10 cellular contexts compared by ENCODE assay signal in genomic region chr22:30238661-30239420, GRCh38. TPM values are rescaled to one million over a fixed set of nuclear protein-coding genes. Genes with fewer than 3 reads are reported as not detected.
DNase-seq lines count a peak whose midpoint lies in the region; ATAC-seq and TF ChIP-seq lines count a peak whose summit lies in the region.
"Had no signal": no experiment of that assay in that cellular context is flagged by ENCODE, and none has a peak within 500 bp of the region (broad histone marks: within the 10 kb centered on the region; RNA-seq: fewer than 3 reads in every experiment).

No MANE protein-coding gene starts in this region.

- H3K18ac ChIP-seq in IMR-90 (ENCODE audit: low read depth, low read length) (peak overlapping the region; percentile 14), mesendoderm (ENCODE audit: low read length) (no peak overlapping the region)

- H2AK9ac ChIP-seq in IMR-90 (replicated peaks; ENCODE audit: low read depth, low read length, poor library complexity) = peak overlapping the region; percentile 72

- in situ Hi-C loops in IMR-90 (cut with MboI; ENCODE audit: low sequenced_read_pairs) = no loop called here

- peak overlapping the region; percentile 57 for H3K4ac ChIP-seq in IMR-90 (ENCODE audit: low read depth, low read length)
- H3K4ac ChIP-seq in mesendoderm (ENCODE audit: low read depth, low read length) = no peak overlapping the region

- H3K27ac ChIP-seq in BLaER1 = no peak overlapping the region
- H3K27ac ChIP-seq in IMR-90 (ENCODE audit: insufficient read depth, low read length) = peak overlapping the region; percentile 40
- H3K27ac ChIP-seq in mesendoderm (ENCODE audit: low read depth, low read length) = no peak overlapping the region
- H3K27ac ChIP-seq: pancreas had no signal

- H3K79me2 ChIP-seq in mesendoderm (ENCODE audit: control insufficient read depth, insufficient read depth, low read length) = no peaks in the 10 kb centered on the region

- H3K36me3 ChIP-seq in BLaER1 = no peaks in the 10 kb centered on the region
- peaks cover 35% of the 10 kb centered on the region for H3K36me3 ChIP-seq in IMR-90 (ENCODE audit: control insufficient read depth, insufficient read depth, low read length)
- no peaks in the 10 kb centered on the region for H3K36me3 ChIP-seq in mesendoderm (ENCODE audit: control insufficient read depth, insufficient read depth, low read length)
- H3K36me3 ChIP-seq: pancreas had no signal

- H3K4me3 ChIP-seq in BLaER1 (no peak overlapping the region), IMR-90 (ENCODE audit: insufficient read depth, low read depth, low read length) (no peak overlapping the region), mesendoderm (ENCODE audit: low read length) (no peak overlapping the region), lower leg skin (ENCODE audit: low read depth, poor library complexity, severe bottlenecking) (no peak overlapping the region)
- H3K4me3 ChIP-seq: pancreas had no signal

- H2BK5ac ChIP-seq in IMR-90 (ENCODE audit: low read depth, low read length, poor library complexity, severe bottlenecking) = peak overlapping the region; percentile 22
- no peak overlapping the region for H2BK5ac ChIP-seq in mesendoderm (ENCODE audit: low read length)

- H2AK5ac ChIP-seq in IMR-90 (ENCODE audit: low read depth, low read length) = peak overlapping the region; percentile 94
- H2AK5ac ChIP-seq in mesendoderm (ENCODE audit: low read length) = no peak overlapping the region

- H3K56ac ChIP-seq in IMR-90 (ENCODE audit: extremely low read depth, insufficient read depth, low read length) (no peak overlapping the region; the same call in 1 of the 2 replicates), mesendoderm (ENCODE audit: low read length) (peak overlapping the region; percentile 53)

- H2BK20ac ChIP-seq in IMR-90 (ENCODE audit: low read depth, low read length) = peak overlapping the region; percentile 50; the same call in 1 of the 2 replicates

- intact Hi-C loops in IMR-90 (cut with micrococcal nuclease) = loop anchor here (2.0 to 5.0 kb wide), 2 partner anchors 26 to 42 kb away; no protein-coding TSS in a partner anchor
- intact Hi-C loops in lower leg skin (cut with DNase I; ENCODE audit: low total_unique reads) = no loop called here

- H3K9me3 ChIP-seq in BLaER1 (no peaks in the 10 kb centered on the region), IMR-90 (ENCODE audit: control insufficient read depth, insufficient read depth, low read length) (no peaks in the 10 kb centered on the region)
- H3K9me3 ChIP-seq: pancreas had no signal

- H3K4me1 ChIP-seq in BLaER1 (peaks cover 55% of the 10 kb centered on the region), IMR-90 (ENCODE audit: control insufficient read depth, insufficient read depth, low read length) (peaks cover 63% of the 10 kb centered on the region), mesendoderm (ENCODE audit: control insufficient read depth, low read depth, low read length) (peaks cover 11% of the 10 kb centered on the region)

- H4K91ac ChIP-seq in IMR-90 (ENCODE audit: insufficient read depth, low read depth, low read length) = peak overlapping the region; percentile 90

- peak; percentile 53 for ATAC-seq in IMR-90 (ENCODE audit: low read depth)
- no peak for ATAC-seq in HG03469 (IDR thresholded peaks at IDR 0.05; ENCODE audit: unreplicated experiment)

- peak overlapping the region; percentile 10 for H2AFZ ChIP-seq in IMR-90 (replicated peaks; ENCODE audit: low read length, poor library complexity)

- dilution Hi-C loops in IMR-90 (cut with HindIII; ENCODE audit: low sequenced_read_pairs, unreplicated experiment) = no loop called here

- peak overlapping the region; percentile 76 for H2BK120ac ChIP-seq in IMR-90 (ENCODE audit: low read depth, low read length)
- no peak overlapping the region for H2BK120ac ChIP-seq in mesendoderm (ENCODE audit: low read depth, low read length)

- H3K27ac Mint-ChIP-seq in brain = peak overlapping the region in 3 of 5 experiments; percentile 77 to 84 (median 80)

- peaks cover 0 to 7% (median 0%) of the 10 kb centered on the region in 5 experiments for H3K9me3 Mint-ChIP-seq in brain

- H3K23ac ChIP-seq in IMR-90 (ENCODE audit: low read depth, low read length) = no peak overlapping the region
- H3K23ac ChIP-seq in mesendoderm (ENCODE audit: low read length) = no peak overlapping the region

- H3K14ac ChIP-seq in IMR-90 (replicated peaks; ENCODE audit: low read depth, low read length) = no peak overlapping the region; the same call in 1 of the 2 replicates

- H3K27me3 Mint-ChIP-seq in brain = peaks cover 2% of the 10 kb centered on the region

- H2BK15ac ChIP-seq in IMR-90 (ENCODE audit: low read depth, low read length) (peak overlapping the region; percentile 83; the same call in 2 of the 3 replicates), mesendoderm (replicated peaks; ENCODE audit: low read depth) (no peak overlapping the region)

- DNase-seq in IMR-90 (peak; percentile 87), mesendoderm (peak; percentile 60), NCI-H2107 (lab: John Stamatoyannopoulos, UW) (no peak), lower leg skin (ENCODE audit: low spot score in 2 of 2) (no peak)
- no peak for DNase-seq in stimulated activated CD8-positive, alpha-beta memory T cell treated with anti-CD3 and anti-CD28 coated beads, Interleukin-4, amount 100 ng/mL, for 48 hours
- DNase-seq: NCI-H2081, pancreas had no signal

- TF ChIP-seq CTCF in IMR-90 (conservative IDR thresholded peaks at IDR 0.05; ENCODE audit: low read depth, low read length) (no peak), brain (conservative IDR thresholded peaks at IDR 0.05) (no peak), lower leg skin (IDR thresholded peaks at IDR 0.05) (no peak)

- peaks cover 16 to 34% of the 10 kb centered on the region in 2 experiments for H3K79me1 ChIP-seq in IMR-90 (ENCODE audit: low read depth in 1 of 2, low read length in 2 of 2)
- no peaks in the 10 kb centered on the region for H3K79me1 ChIP-seq in mesendoderm (ENCODE audit: low read length)

- H3K27me3 ChIP-seq in BLaER1 (no peaks in the 10 kb centered on the region), IMR-90 (ENCODE audit: control insufficient read depth, insufficient read depth, low read length) (no peaks in the 10 kb centered on the region), mesendoderm (ENCODE audit: insufficient read depth, low read length, poor library complexity) (no peaks in the 10 kb centered on the region)
- H3K27me3 ChIP-seq: pancreas had no signal

- POLR2A ChIA-PET in IMR-90 (lab: Charles Lee; ENCODE audit: unreplicated experiment) = interaction anchor here (0.6 to 1.1 kb wide), 2 partner anchors 14 to 29 kb away, joined by 3 to 18 read pairs; no protein-coding TSS in a partner anchor

- no peak for TF ChIP-seq RAD21 in IMR-90 (IDR thresholded peaks at IDR 0.05; ENCODE audit: low read length)

- peaks cover 21% of the 10 kb centered on the region for H3K9me1 ChIP-seq in IMR-90 (ENCODE audit: insufficient read depth, low read length)

- H3K9ac ChIP-seq in BLaER1 = no peak overlapping the region
- no peak overlapping the region for H3K9ac ChIP-seq in IMR-90 (ENCODE audit: low read depth, low read length)
- H3K9ac ChIP-seq in mesendoderm (ENCODE audit: low read length) = no peak overlapping the region

- peak overlapping the region in 1 of 5 experiments; percentile 23 for H3K4me3 Mint-ChIP-seq in brain

- BruUV-seq in IMR-90 (replicated peaks; lab: Mats Ljungman, UMichigan) = no TSS peak

- WGBS in IMR-90 (ENCODE audit: extremely low coverage in 2 of 2, insufficient read length in 1 of 2), 2 experiments = 50% methylated on average over 10 of the region's 26 CpGs; no CpG with 5 or more reads in 1 of the 2 experiments
- WGBS in mesendoderm (ENCODE audit: extremely low coverage, insufficient coverage, low lambda C conversion rate) = no CpG with 5 or more reads among the region's 26 CpGs
- WGBS in lower leg skin, 2 donors = 61 to 64% methylated on average over 21 to 25 of the region's 26 CpGs

- H4K5ac ChIP-seq in IMR-90 (ENCODE audit: low read depth, low read length) (peak overlapping the region; percentile 43), mesendoderm (ENCODE audit: low read length) (no peak overlapping the region)

- TF ChIP-seq POLR2A in IMR-90 (IDR thresholded peaks at IDR 0.05; ENCODE audit: low read depth, low read length) (peak; percentile 64), lower leg skin (IDR thresholded peaks at IDR 0.05) (no peak)

- H4K8ac ChIP-seq in IMR-90 (ENCODE audit: low read depth in 2 of 2, low read length in 2 of 2) = peak overlapping the region; percentile 69 to 99
- H4K8ac ChIP-seq in mesendoderm (ENCODE audit: low read depth, low read length) = no peak overlapping the region

- H3K4me2 ChIP-seq in BLaER1 = peak overlapping the region; percentile 79
- H3K4me2 ChIP-seq in IMR-90 (ENCODE audit: low read depth, low read length) = peak overlapping the region; percentile 3; the same call in 1 of the 2 replicates
- H3K4me2 ChIP-seq in mesendoderm (ENCODE audit: low read length) = no peak overlapping the region

- H3K4me1 Mint-ChIP-seq in brain = peaks cover 49% of the 10 kb centered on the region

- H4K20me1 ChIP-seq in BLaER1 = no peaks in the 10 kb centered on the region
- H4K20me1 ChIP-seq in IMR-90 (ENCODE audit: insufficient read depth, low read length) = no peaks in the 10 kb centered on the region

- no peaks in the 10 kb centered on the region for H3K36me3 Mint-ChIP-seq in brain

- CTCF ChIA-PET in IMR-90 (lab: Yijun Ruan, JAX) = no interaction called here

RNA-seq across cellular contexts. Expression of gene LIF, which starts 7.7 kb away (rescaled TPM):
- total RNA-seq in IMR-90 (2012; rRNA removed) (79.4 and 130 TPM in 2 replicates), lower leg skin (10 to 100 TPM in 1 of 4 donors, 1 to 10 TPM in 3; 5.2 to 11.8 (median 7.0) TPM)
- polyA plus RNA-seq in IMR-90 (2012; rRNA removed) (203 and 214 TPM in 2 replicates), brain (ENCODE audit: insufficient read depth, low read depth, low replicate concordance) (0.22 TPM)
- polyA plus RNA-seq in IMR-90 (2012; cell fraction: cytosol; rRNA removed) = 41.6 and 110 TPM in 2 replicates
- polyA plus RNA-seq in IMR-90 (2012; cell fraction: nucleus; rRNA removed; ENCODE audit: low replicate concordance) = 1,609 and 2,085 TPM in 2 replicates
- 1.0 TPM for polyA plus RNA-seq in mesendoderm (2013, experiment 1 of 2)
- polyA plus RNA-seq in mesendoderm (2013, experiment 2 of 2) = 0.84 TPM

RNA-seq across cellular contexts. Expression of gene OSM, which starts 27.8 kb away (rescaled TPM):
- total RNA-seq in IMR-90 (2012; rRNA removed) = not detected in 2 replicates
- polyA plus RNA-seq in IMR-90 (2012; rRNA removed) = not detected in 2 replicates
- polyA plus RNA-seq in IMR-90 (2012; cell fraction: cytosol; rRNA removed) = 0.07 TPM in 1 of 2 replicates, not detected in the other
- 0.42 and 0.81 TPM in 2 replicates for polyA plus RNA-seq in IMR-90 (2012; cell fraction: nucleus; rRNA removed; ENCODE audit: low replicate concordance)
- not detected for polyA plus RNA-seq in brain (ENCODE audit: insufficient read depth, low read depth, low replicate concordance)
- polyA plus RNA-seq in mesendoderm (2013, experiment 1 of 2) = not detected
- not detected for polyA plus RNA-seq in mesendoderm (2013, experiment 2 of 2)
- total RNA-seq in lower leg skin = under 1 TPM in 3 of 4 donors, not detected in 1; 0.27 to 0.34 (median 0.29) TPM

RNA-seq across cellular contexts. Expression of gene CASTOR1, which starts 50.5 kb away (rescaled TPM):
- total RNA-seq in IMR-90 (2012; rRNA removed) (10.6 and 11.7 TPM in 2 replicates), lower leg skin (10 to 100 TPM; 16.3 to 38.1 (median 22.6) TPM)
- polyA plus RNA-seq in IMR-90 (2012; rRNA removed) (23.5 and 26.9 TPM in 2 replicates), brain (ENCODE audit: insufficient read depth, low read depth, low replicate concordance) (6.8 TPM)
- polyA plus RNA-seq in IMR-90 (2012; cell fraction: cytosol; rRNA removed) = 11.4 and 33.1 TPM in 2 replicates
- polyA plus RNA-seq in IMR-90 (2012; cell fraction: nucleus; rRNA removed; ENCODE audit: low replicate concordance) = 55.8 and 106 TPM in 2 replicates
- polyA plus RNA-seq in mesendoderm (2013, experiment 1 of 2) = 3.3 TPM
- polyA plus RNA-seq in mesendoderm (2013, experiment 2 of 2) = 3.4 TPM

Comparison
In these comparisons a context has a peak if more than half of its experiments do, and no peak if none do; other contexts are left out.
1. DNase-seq: peak in IMR-90 (single experiment) and mesendoderm (single experiment); none in stimulated activated CD8-positive, alpha-beta memory T cell treated with anti-CD3 and anti-CD28 coated beads, Interleukin-4, amount 100 ng/mL, for 48 hours (single experiment), NCI-H2107 (single experiment) and lower leg skin (0 of 2).